15 cellular contexts compared by ENCODE assay signal in genomic region chr14:75619598-75619997, GRCh38.
"Had no signal": no experiment of that assay in that cellular context is flagged by ENCODE, and none has a peak within 500 bp of the region (broad histone marks: within the 10 kb centered on the region; RNA-seq: fewer than 3 reads in every experiment).

No MANE protein-coding gene starts in this region.

- H3K9me3 ChIP-seq: colonic mucosa, heart right ventricle, tibial nerve had no signal

- ATAC-seq: activated T-helper 17 cell treated with anti-CD3 and anti-CD28 coated beads, Interleukin-2, amount 50 U/mL, for 72 hours; heart right ventricle; left colon; naive thymus-derived CD8-positive, alpha-beta T cell; stimulated activated naive CD8-positive, alpha-beta T cell treated with anti-CD3 and anti-CD28 coated beads, Interleukin-15, Interleukin-2, amounts not matched to agents 100 U/mL and 50 U/mL, for 24 hours had no signal

- H3K36me3 ChIP-seq: colonic mucosa, heart right ventricle, neural progenitor cell, tibial nerve had no signal

- H3K4me1 ChIP-seq: colonic mucosa had no signal

- DNase-seq: activated CD4-positive, alpha-beta T cell treated with anti-CD3 and anti-CD28 coated beads, Interleukin-2, amount 10 ng/mL, durations not matched to agents 7 days and 5 days; activated CD4-positive, CD25-positive, alpha-beta regulatory T cell treated with anti-CD3 and anti-CD28 coated beads, Interleukin-2, amount 50 U/mL, for 72 hours; activated T-cell treated with anti-CD3 and anti-CD28 coated beads, Interleukin-2, amount 50 U/mL, for 1 hour; colonic mucosa; foreskin fibroblast; heart right ventricle; left colon; naive thymus-derived CD8-positive, alpha-beta T cell; posterior cingulate gyrus; stimulated activated CD4-positive, alpha-beta T cell treated with anti-CD3 and anti-CD28 coated beads, Interleukin-4, amount 100 ng/mL, for 24 hours; stimulated activated naive CD8-positive, alpha-beta T cell treated with anti-CD3 and anti-CD28 coated beads, Interleukin-15, Interleukin-2, amounts not matched to agents 100 U/mL and 50 U/mL, for 24 hours had no signal

- H3K27ac ChIP-seq: colonic mucosa, neural progenitor cell, VCaP had no signal

- H3K27me3 ChIP-seq: colonic mucosa, heart right ventricle, neural progenitor cell, tibial nerve had no signal

- H3K4me3 ChIP-seq: colonic mucosa, heart right ventricle, neural progenitor cell, tibial nerve had no signal
